In the genomic region with DNA sequence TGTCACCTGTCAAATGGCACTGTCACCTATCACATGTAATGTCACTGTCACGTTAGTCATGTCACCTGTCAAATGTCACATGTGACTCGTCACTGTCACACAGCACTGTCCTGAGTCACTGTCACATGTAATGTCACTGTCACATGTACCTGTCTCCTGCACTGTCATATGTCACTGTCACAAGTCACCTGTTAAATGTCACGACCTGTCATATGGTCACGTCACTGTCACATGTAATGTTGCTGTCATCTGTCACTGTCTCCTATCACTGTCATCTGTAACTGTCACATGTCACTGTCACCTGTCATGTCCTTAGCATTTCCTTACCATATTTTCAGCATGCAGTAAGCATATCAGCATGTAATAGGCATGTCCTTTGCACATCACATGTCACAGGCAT, we compare ENCODE assay signal across 15 cellular contexts. TPM values are rescaled to one million over a fixed set of nuclear protein-coding genes. Genes with fewer than 3 reads are reported as not detected.
A peak's percentile ranks its signal among the peaks of the same experiment; 100 is the strongest.
DNase-seq lines count a peak whose midpoint lies in the region; FAIRE-seq and TF ChIP-seq lines count a peak whose summit lies in the region.
"Had no signal": no experiment of that assay in that cellular context is flagged by ENCODE, and none has a peak within 500 bp of the region (broad histone marks: within the 10 kb centered on the region; RNA-seq: fewer than 3 reads in every experiment).

No MANE protein-coding gene starts in this region.

- no peaks in the 10 kb centered on the region for H3K27me3 ChIP-seq in BLaER1 treated with 17β-estradiol and CSF1 and Interleukin-3, amounts not matched to agents 10 nM and 100 nM
- H3K27me3 ChIP-seq in endothelial cell of umbilical vein (ENCODE audit: control insufficient read depth in 2 of 2, insufficient read depth in 2 of 2, low read length in 2 of 2): no peaks in the 10 kb centered on the region

- no peak overlapping the region for H3K4me3 ChIP-seq in BLaER1 treated with 17β-estradiol and CSF1 and Interleukin-3, amounts not matched to agents 10 nM and 100 nM
- H3K4me3 ChIP-seq in endothelial cell of umbilical vein (replicated peaks in 1 of 3; ENCODE audit: insufficient read depth in 1 of 3, low read depth in 1 of 3, low read length in 3 of 3): no peak overlapping the region
- H3K4me3 ChIP-seq: HAP-1 had no signal

- no peak overlapping the region for H3K4me3 Mint-ChIP-seq in activated naive CD4-positive, alpha-beta T cell treated with anti-CD3 and anti-CD28 coated beads for 36 hours
- H3K4me3 Mint-ChIP-seq: CD4-positive, alpha-beta T cell had no signal

- H2AFZ ChIP-seq in endothelial cell of umbilical vein (ENCODE audit: low read depth, low read length): no peak overlapping the region

- TF ChIP-seq POLR2A in endothelial cell of umbilical vein (IDR thresholded peaks at IDR 0.05; ENCODE audit: low read depth, low read length): no peak

- H3K36me3 Mint-ChIP-seq in activated naive CD4-positive, alpha-beta T cell treated with anti-CD3 and anti-CD28 coated beads for 36 hours (ENCODE audit: low read depth): no peaks in the 10 kb centered on the region

- no peaks in the 10 kb centered on the region for H3K79me2 ChIP-seq in endothelial cell of umbilical vein (ENCODE audit: control insufficient read depth, insufficient read depth, low read length)

- TF ChIP-seq CTCF in endothelial cell of umbilical vein (IDR thresholded peaks at IDR 0.05; ENCODE audit: extremely low read depth in 1 of 2, insufficient read depth in 1 of 2, low read depth in 1 of 2, low read length in 2 of 2): no peak

- POLR2A ChIA-PET in endothelial cell of umbilical vein (lab: Charles Lee): no interaction called here

- H3K27me3 Mint-ChIP-seq in activated naive CD4-positive, alpha-beta T cell treated with anti-CD3 and anti-CD28 coated beads for 36 hours (ENCODE audit: low read depth): no peaks in the 10 kb centered on the region
- H3K27me3 Mint-ChIP-seq: CD4-positive, alpha-beta T cell had no signal

- H3K4me1 Mint-ChIP-seq in activated naive CD4-positive, alpha-beta T cell treated with anti-CD3 and anti-CD28 coated beads for 36 hours (ENCODE audit: low read depth): peaks cover 13% of the 10 kb centered on the region

- no peaks in the 10 kb centered on the region for H4K20me1 ChIP-seq in BLaER1 treated with 17β-estradiol and CSF1 and Interleukin-3, amounts not matched to agents 10 nM and 100 nM
- H4K20me1 ChIP-seq in endothelial cell of umbilical vein (replicated peaks; ENCODE audit: control insufficient read depth, extremely low read depth, insufficient read depth, low read length): no peaks in the 10 kb centered on the region

- no peak overlapping the region for H3K27ac Mint-ChIP-seq in activated naive CD4-positive, alpha-beta T cell treated with anti-CD3 and anti-CD28 coated beads for 36 hours
- H3K27ac Mint-ChIP-seq: CD4-positive, alpha-beta T cell had no signal

- no peak overlapping the region for H3K9ac ChIP-seq in BLaER1 treated with 17β-estradiol and CSF1 and Interleukin-3, amounts not matched to agents 10 nM and 100 nM
- no peak overlapping the region for H3K9ac ChIP-seq in endothelial cell of umbilical vein (replicated peaks; ENCODE audit: extremely low read depth, insufficient read depth, low read length)

- H3K9me3 Mint-ChIP-seq in activated naive CD4-positive, alpha-beta T cell treated with anti-CD3 and anti-CD28 coated beads for 36 hours: peaks cover 8% of the 10 kb centered on the region
- H3K9me3 Mint-ChIP-seq: CD4-positive, alpha-beta T cell had no signal

- H3K36me3 ChIP-seq in BLaER1 treated with 17β-estradiol and CSF1 and Interleukin-3, amounts not matched to agents 10 nM and 100 nM: no peaks in the 10 kb centered on the region
- H3K36me3 ChIP-seq in endothelial cell of umbilical vein (ENCODE audit: control insufficient read depth in 2 of 2, extremely low read depth in 1 of 2, insufficient read depth in 2 of 2, low read length in 2 of 2): no peaks in the 10 kb centered on the region
- H3K36me3 ChIP-seq: HAP-1 had no signal

- DNase-seq in HTR-8/SVneo (ENCODE audit: insufficient read length, low spot score): no peak
- DNase-seq in endothelial cell of umbilical vein (ENCODE audit: low read depth, low spot score): no peak
- no peak for DNase-seq in NOMO-1 treated with dmso at 0.1 percent for 144 hours (lab: John Stamatoyannopoulos, UW; ENCODE audit: unreplicated experiment)
- DNase-seq in NCI-H187 treated with DMSO at 0.1 percent for 48 hours (lab: John Stamatoyannopoulos, UW): no peak
- DNase-seq in activated naive CD4-positive, alpha-beta T cell treated with anti-CD3 and anti-CD28 coated beads for 36 hours: no peak
- DNase-seq: AML-193; C1 segment of cervical spinal cord; Calu3; CD4-positive, alpha-beta T cell; DMS 273 treated with DMSO at 0.1 percent for 48 hours; GOT3; KBM-7 had no signal

- no peaks in the 10 kb centered on the region for H3K9me1 ChIP-seq in endothelial cell of umbilical vein (replicated peaks; ENCODE audit: control insufficient read depth, extremely low read depth, insufficient read depth, low read length)

- H3K9me3 ChIP-seq in BLaER1 treated with 17β-estradiol and CSF1 and Interleukin-3, amounts not matched to agents 10 nM and 100 nM (replicated peaks in 1 of 11): peaks cover 0 to 28% (median 9%) of the 10 kb centered on the region in 11 experiments; a peak in 15 of 22 replicates
- H3K9me3 ChIP-seq in endothelial cell of umbilical vein (replicated peaks; ENCODE audit: control insufficient read depth, insufficient read depth, low read length): no peaks in the 10 kb centered on the region
- H3K9me3 ChIP-seq: HAP-1 had no signal

- BruUV-seq in endothelial cell of umbilical vein (replicated peaks; lab: Mats Ljungman, UMichigan): no TSS peak

- FAIRE-seq in HTR-8/SVneo (lab: Jason Lieb, UNC) (peak; percentile 93), endothelial cell of umbilical vein (lab: Jason Lieb, UNC) (no peak)

- intact Hi-C loops in endothelial cell of umbilical vein (cut with micrococcal nuclease): no loop called here
- intact Hi-C loops in activated naive CD4-positive, alpha-beta T cell treated with anti-CD3 and anti-CD28 coated beads for 36 hours (cut with micrococcal nuclease): no loop called here

- peaks cover 27 to 51% (median 38%) of the 10 kb centered on the region in 10 experiments for H3K4me1 ChIP-seq in BLaER1 treated with 17β-estradiol and CSF1 and Interleukin-3, amounts not matched to agents 10 nM and 100 nM
- H3K4me1 ChIP-seq in endothelial cell of umbilical vein (ENCODE audit: control insufficient read depth, extremely low read depth, insufficient read depth, low read length): peaks cover 3% of the 10 kb centered on the region
- H3K4me1 ChIP-seq: HAP-1 had no signal

- no peak overlapping the region for H3K27ac ChIP-seq in BLaER1 treated with 17β-estradiol and CSF1 and Interleukin-3, amounts not matched to agents 10 nM and 100 nM
- no peak overlapping the region for H3K27ac ChIP-seq in endothelial cell of umbilical vein (ENCODE audit: insufficient read depth, low read depth, low read length)

- CTCF ChIA-PET in endothelial cell of umbilical vein (lab: Charles Lee): no interaction called here
- CTCF ChIA-PET in activated naive CD4-positive, alpha-beta T cell treated with anti-CD3 and anti-CD28 coated beads for 36 hours (lab: Charles Lee): no interaction called here

- peak overlapping the region in 7 of 11 experiments; percentile 71 to 87 (median 77); a peak in 10 of 22 replicates for H3K4me2 ChIP-seq in BLaER1 treated with 17β-estradiol and CSF1 and Interleukin-3, amounts not matched to agents 10 nM and 100 nM
- H3K4me2 ChIP-seq in endothelial cell of umbilical vein (ENCODE audit: insufficient read depth, low read length): no peak overlapping the region

- dilution Hi-C loops in endothelial cell of umbilical vein (cut with MboI; ENCODE audit: extremely low pct_ligation_motif_present, low sequenced_read_pairs): no loop called here

TF ChIP-seq in endothelial cell of umbilical vein, 7 proteins besides CTCF, POLR2A, EP300 and RAD21:
- TF ChIP-seq POLR2AphosphoS5 (IDR thresholded peaks at IDR 0.05; ENCODE audit: insufficient read depth, low read depth, low read length) (no peak), FOS (IDR thresholded peaks at IDR 0.05; ENCODE audit: borderline replicate concordance, insufficient read depth, low read length) (no peak)
- TF ChIP-seq, protein P1, sequence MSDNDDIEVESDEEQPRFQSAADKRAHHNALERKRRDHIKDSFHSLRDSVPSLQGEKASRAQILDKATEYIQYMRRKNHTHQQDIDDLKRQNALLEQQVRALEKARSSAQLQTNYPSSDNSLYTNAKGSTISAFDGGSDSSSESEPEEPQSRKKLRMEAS (IDR thresholded peaks at IDR 0.05; ENCODE audit: insufficient read depth, insufficient read length): peak; percentile 28

RNA-seq across cellular contexts. Expression of a gene that starts 27.1 kb away (rescaled TPM):
- 0.40 TPM in 1 of 2 replicates, not detected in the other for total RNA-seq in endothelial cell of umbilical vein
- 0.26 and 0.40 TPM in 2 replicates for polyA plus RNA-seq in endothelial cell of umbilical vein
- 0.06 and 0.12 TPM in 2 replicates for polyA plus RNA-seq in endothelial cell of umbilical vein (2011; cell fraction: cytosol; rRNA removed)
- polyA plus RNA-seq in endothelial cell of umbilical vein (2011; cell fraction: nucleus; rRNA removed): not detected in 2 replicates
- polyA plus RNA-seq in endothelial cell of umbilical vein (2012): 0.33 and 1.1 TPM in 2 replicates
- 0.89 TPM in 1 of 2 replicates, not detected in the other for polyA minus RNA-seq in endothelial cell of umbilical vein
- polyA minus RNA-seq in endothelial cell of umbilical vein (2011; cell fraction: cytosol; rRNA and poly(A)+ RNA removed): 4.0 TPM
- not detected in 2 replicates for polyA minus RNA-seq in endothelial cell of umbilical vein (2011; cell fraction: nucleus; rRNA and poly(A)+ RNA removed)
- total RNA-seq in activated naive CD4-positive, alpha-beta T cell treated with anti-CD3 and anti-CD28 coated beads for 36 hours: 10 to 100 TPM; 13.4 to 14.7 TPM
- total RNA-seq: A673 had no signal

Comparison
In these comparisons a context has a peak if more than half of its experiments do, and no peak if none do; other contexts are left out.
1. RNA of a gene that starts 27.1 kb away (total RNA-seq): 13.4 to 14.7 TPM in activated naive CD4-positive, alpha-beta T cell treated with anti-CD3 and anti-CD28 coated beads for 36 hours; 0.40 TPM in endothelial cell of umbilical vein; every median in the first group is over 10 times any median in the second.